26 cellular contexts compared by ENCODE assay signal in the genomic region with DNA sequence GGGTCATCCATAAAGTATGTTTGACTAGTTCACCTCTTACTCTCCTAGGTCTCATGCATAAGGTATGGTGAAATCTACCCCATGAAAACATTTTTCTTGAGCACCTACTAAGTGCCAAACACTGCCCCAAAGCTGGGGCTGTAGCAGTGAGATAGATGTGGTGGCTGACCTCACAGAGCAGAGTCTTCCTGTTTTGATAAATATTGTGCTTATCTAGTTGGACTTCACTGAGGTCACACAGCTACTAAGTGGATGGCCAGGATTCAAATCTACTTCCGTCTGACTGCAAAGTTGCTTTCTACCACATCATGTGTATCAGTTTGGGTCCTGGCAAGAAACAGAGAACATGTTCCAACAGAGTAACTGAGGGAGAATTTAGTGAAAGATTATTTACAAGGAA.
"Had no signal": no experiment of that assay in that cellular context is flagged by ENCODE, and none has a peak within 500 bp of the region (broad histone marks: within the 10 kb centered on the region; RNA-seq: fewer than 3 reads in every experiment).

No MANE protein-coding gene starts in this region.

- H3K27ac Mint-ChIP-seq: activated CD8-positive, alpha-beta memory T cell treated with anti-CD3 and anti-CD28 coated beads, Interleukin-2, amount 10 ng/mL, durations not matched to agents 7 days and 5 days; activated T-cell treated with anti-CD3 and anti-CD28 coated beads, Interleukin-2, amount 50 U/mL, for 24 hours; activated T-helper 1 cell treated with anti-CD3 and anti-CD28 coated beads, Interleukin-12 subunit alpha, Interleukin-12 subunit beta, Interleukin-2, Interleukin-4 antibody, amounts not matched to agents 30 ng/mL and 10 ng/mL and 1 ng/mL, durations not matched to agents 14 hours and 24 hours and 36 hours; T-helper 1 cell treated with Interleukin-12 subunit alpha and Interleukin-12 subunit beta and Interleukin-4 antibody, amounts not matched to agents 30 μg/mL and 1 μg/mL, for 36 hours had no signal

- H3K4me3 ChIP-seq: MG63 had no signal

- H3K27me3 Mint-ChIP-seq: activated naive CD4-positive, alpha-beta T cell treated with anti-CD3 and anti-CD28 coated beads, Interleukin-2, amount 50 U/mL, for 24 hours had no signal

- H3K4me3 Mint-ChIP-seq: activated CD8-positive, alpha-beta memory T cell treated with anti-CD3 and anti-CD28 coated beads, Interleukin-2, amount 10 ng/mL, durations not matched to agents 7 days and 5 days; activated naive CD4-positive, alpha-beta T cell treated with anti-CD3 and anti-CD28 coated beads, Interleukin-2, amount 50 U/mL, for 24 hours; activated T-cell treated with anti-CD3 and anti-CD28 coated beads, Interleukin-2, amount 50 U/mL, for 24 hours; activated T-helper 1 cell treated with anti-CD3 and anti-CD28 coated beads, Interleukin-12 subunit alpha, Interleukin-12 subunit beta, Interleukin-2, Interleukin-4 antibody, amounts not matched to agents 30 ng/mL and 10 ng/mL and 1 ng/mL, durations not matched to agents 14 hours and 24 hours and 36 hours; T-helper 1 cell treated with Interleukin-12 subunit alpha and Interleukin-12 subunit beta and Interleukin-4 antibody, amounts not matched to agents 30 μg/mL and 1 μg/mL, for 36 hours had no signal

- H3K9me3 ChIP-seq: MG63 had no signal

- ATAC-seq: activated CD8-positive, alpha-beta memory T cell treated with anti-CD3 and anti-CD28 coated beads, Interleukin-2, amount 10 ng/mL, durations not matched to agents 7 days and 5 days; PC-3 had no signal

- H3K9me3 Mint-ChIP-seq: activated T-cell treated with anti-CD3 and anti-CD28 coated beads, Interleukin-2, amount 50 U/mL, for 24 hours had no signal

- H3K27me3 ChIP-seq: brain microvascular endothelial cell, MG63 had no signal

- DNase-seq: activated CD4-positive, alpha-beta T cell treated with anti-CD3 and anti-CD28 coated beads for 48 hours; activated CD4-positive, alpha-beta T cell treated with anti-CD3 and anti-CD28 coated beads, Interleukin-2, amount 50 U/mL, for 48 hours; activated CD4-positive, CD25-positive, alpha-beta regulatory T cell treated with anti-CD3 and anti-CD28 coated beads, Interleukin-2, amount 50 U/mL, for 72 hours; activated CD8-positive, alpha-beta memory T cell treated with anti-CD3 and anti-CD28 coated beads, Interleukin-2, amount 10 ng/mL, durations not matched to agents 7 days and 5 days; activated effector memory CD4-positive, alpha-beta T cell treated with Interleukin-2 at 50 U/mL for 16 hours; activated naive CD4-positive, alpha-beta T cell; activated T-cell treated with anti-CD3 and anti-CD28 coated beads, Interleukin-2, amount 50 U/mL, for 24 hours; brain microvascular endothelial cell; cerebellar nuclear complex; MG63; MV-4-11; NCI-H1092 treated with DMSO at 0.1 percent for 48 hours; NCI-H1417 treated with DMSO at 0.1 percent for 48 hours; NCI-H1694; NCI-H2029; NCI-H2107; NCI-H2171 treated with DMSO at 0.1 percent for 48 hours; NCI-H345; NCI-H510A treated with DMSO at 0.1 percent for 48 hours; NCI-H69; NK-92 treated with Interleukin-12 subunit alpha and Interleukin-12 subunit beta, amount 100 ng/mL, for 24 hours; PC-3; SHP77 had no signal

- H3K36me3 ChIP-seq: brain microvascular endothelial cell, MG63 had no signal

- H3K27ac ChIP-seq: brain microvascular endothelial cell had no signal

- H3K36me3 Mint-ChIP-seq: activated CD8-positive, alpha-beta memory T cell treated with anti-CD3 and anti-CD28 coated beads, Interleukin-2, amount 10 ng/mL, durations not matched to agents 7 days and 5 days had no signal
